ENCODE assay signal across 27 cellular contexts in the genomic region with DNA sequence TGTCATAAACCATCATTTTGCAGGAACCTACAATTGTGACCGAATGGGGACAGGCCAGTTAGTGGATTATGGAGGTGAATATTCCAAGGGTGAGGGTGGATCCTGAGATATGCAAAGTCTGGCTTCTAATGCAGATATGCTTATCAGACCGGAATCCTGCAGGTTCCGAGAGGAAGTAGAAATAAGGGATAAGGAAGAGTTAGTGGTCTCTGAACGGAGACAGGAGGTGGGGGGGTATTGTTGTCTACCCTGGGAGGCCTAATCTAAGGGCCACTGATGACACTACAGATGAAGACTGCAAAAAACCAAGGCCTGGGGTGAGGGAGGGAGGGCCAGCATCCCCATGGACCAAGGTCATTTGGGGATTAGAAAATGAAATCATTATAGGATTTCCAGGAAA.
"Had no signal": no experiment of that assay in that cellular context is flagged by ENCODE, and none has a peak within 500 bp of the region (broad histone marks: within the 10 kb centered on the region; RNA-seq: fewer than 3 reads in every experiment).

No MANE protein-coding gene starts in this region.

- H3K4me2 ChIP-seq: neural progenitor cell had no signal

- H3K27me3 ChIP-seq: neural progenitor cell, ovary, right lobe of liver, sigmoid colon, stomach, thyroid gland, tibial nerve, upper lobe of right lung, uterus had no signal

- H3K9me3 Mint-ChIP-seq: natural killer cell; nephron; neural progenitor cell; stimulated activated effector memory CD8-positive, alpha-beta T cell treated with anti-CD3 and anti-CD28 coated beads, Interleukin-12 subunit alpha, Interleukin-12 subunit beta, amount 100 ng/mL, for 72 hours; stimulated activated naive B cell treated with anti-CD40 and anti-IgM and Interleukin-4, amounts not matched to agents 10 μg/mL and 1 μg/mL and 100 μg/mL, for 72 hours; stimulated activated naive CD8-positive, alpha-beta T cell treated with anti-CD3 and anti-CD28 coated beads, Interleukin-15, Interleukin-2, amounts not matched to agents 100 ng/mL and 50 ng/mL, for 24 hours had no signal

- H3K4me1 Mint-ChIP-seq: nephron; stimulated activated effector memory CD8-positive, alpha-beta T cell treated with anti-CD3 and anti-CD28 coated beads, Interleukin-12 subunit alpha, Interleukin-12 subunit beta, amount 100 ng/mL, for 72 hours; stimulated activated naive B cell treated with anti-CD40 and anti-IgM and Interleukin-4, amounts not matched to agents 10 μg/mL and 1 μg/mL and 100 μg/mL, for 72 hours had no signal

- H3K4me1 ChIP-seq: neural progenitor cell, parathyroid adenoma, psoas muscle, sigmoid colon, tibial nerve, uterus had no signal

- H3K27ac Mint-ChIP-seq: natural killer cell; nephron; neural progenitor cell; progenitor cell of endocrine pancreas; stimulated activated effector memory CD8-positive, alpha-beta T cell treated with anti-CD3 and anti-CD28 coated beads, Interleukin-12 subunit alpha, Interleukin-12 subunit beta, amount 100 ng/mL, for 72 hours; stimulated activated naive B cell treated with anti-CD40 and anti-IgM and Interleukin-4, amounts not matched to agents 10 μg/mL and 1 μg/mL and 100 μg/mL, for 72 hours; stimulated activated naive CD8-positive, alpha-beta T cell treated with anti-CD3 and anti-CD28 coated beads, Interleukin-15, Interleukin-2, amounts not matched to agents 100 ng/mL and 50 ng/mL, for 24 hours had no signal

- H3K9ac ChIP-seq: neural progenitor cell, parathyroid adenoma had no signal

- H3K36me3 Mint-ChIP-seq: natural killer cell; neural progenitor cell; stimulated activated effector memory CD8-positive, alpha-beta T cell treated with anti-CD3 and anti-CD28 coated beads, Interleukin-12 subunit alpha, Interleukin-12 subunit beta, amount 100 ng/mL, for 72 hours; stimulated activated naive B cell treated with anti-CD40 and anti-IgM and Interleukin-4, amounts not matched to agents 10 μg/mL and 1 μg/mL and 100 μg/mL, for 72 hours had no signal

- ATAC-seq: natural killer cell; psoas muscle; right cardiac atrium; right lobe of liver; stimulated activated effector memory CD8-positive, alpha-beta T cell treated with anti-CD3 and anti-CD28 coated beads, Interleukin-12 subunit alpha, Interleukin-12 subunit beta, amount 100 ng/mL, for 72 hours; stimulated activated naive B cell treated with anti-CD40 and anti-IgM and Interleukin-4, amounts not matched to agents 10 μg/mL and 1 μg/mL and 100 μg/mL, for 72 hours; upper lobe of right lung had no signal

- H3K4me3 Mint-ChIP-seq: nephron; neural progenitor cell; stimulated activated effector memory CD8-positive, alpha-beta T cell treated with anti-CD3 and anti-CD28 coated beads, Interleukin-12 subunit alpha, Interleukin-12 subunit beta, amount 100 ng/mL, for 72 hours; stimulated activated naive B cell treated with anti-CD40 and anti-IgM and Interleukin-4, amounts not matched to agents 10 μg/mL and 1 μg/mL and 100 μg/mL, for 72 hours; stimulated activated naive CD8-positive, alpha-beta T cell treated with anti-CD3 and anti-CD28 coated beads, Interleukin-15, Interleukin-2, amounts not matched to agents 100 ng/mL and 50 ng/mL, for 24 hours had no signal

- DNase-seq: natural killer cell; occipital lobe; ovary; psoas muscle; right cardiac atrium; sigmoid colon; small intestine; stimulated activated CD4-positive, alpha-beta T cell treated with anti-CD3 and anti-CD28 coated beads, Interleukin-15, amount 100 ng/mL, for 24 hours; stimulated activated CD4-positive, alpha-beta T cell treated with anti-CD3 and anti-CD28 coated beads, Interleukin-2, amount 100 ng/mL, for 24 hours; stimulated activated CD4-positive, alpha-beta T cell treated with anti-CD3 and anti-CD28 coated beads, Interleukin-2, amount 100 ng/mL, for 48 hours; stimulated activated CD4-positive, alpha-beta T cell treated with anti-CD3 and anti-CD28 coated beads, Interleukin-4, amount 100 ng/mL, for 24 hours; stimulated activated naive B cell treated with anti-CD40 and anti-IgM and Interleukin-4, amounts not matched to agents 10 μg/mL and 1 μg/mL and 100 μg/mL, for 72 hours; stimulated activated naive CD4-positive, alpha-beta T cell treated with Interleukin-2 at 50 U/mL for 16 hours; stomach; thyroid gland; trophoblast cell; upper lobe of right lung; uterus had no signal

- H3K79me2 ChIP-seq: parathyroid adenoma had no signal

- H2AFZ ChIP-seq: neural progenitor cell, parathyroid adenoma had no signal

- H3K9me3 ChIP-seq: ovary, psoas muscle, right lobe of liver, sigmoid colon, stomach, thoracic aorta, thyroid gland, tibial nerve, upper lobe of right lung, uterus had no signal

- H3K27me3 Mint-ChIP-seq: progenitor cell of endocrine pancreas; stimulated activated naive B cell treated with anti-CD40 and anti-IgM and Interleukin-4, amounts not matched to agents 10 μg/mL and 1 μg/mL and 100 μg/mL, for 72 hours had no signal

- H3K4me3 ChIP-seq: neural progenitor cell, ovary, psoas muscle, right lobe of liver, sigmoid colon, stomach, thoracic aorta, thyroid gland, tibial nerve, upper lobe of right lung, uterus had no signal

- H3K36me3 ChIP-seq: neural progenitor cell, ovary, right lobe of liver, sigmoid colon, stomach, thoracic aorta, thyroid gland, tibial nerve, upper lobe of right lung, uterus had no signal
